In genomic region chr4:87353592-87353991, GRCh38 we compare ENCODE assay signal across 10 cellular contexts. TPM values are rescaled to one million over a fixed set of nuclear protein-coding genes. Genes with fewer than 3 reads are reported as not detected.
DNase-seq lines count a peak whose midpoint lies in the region; ATAC-seq, FAIRE-seq and TF ChIP-seq lines count a peak whose summit lies in the region.
"Had no signal": no experiment of that assay in that cellular context is flagged by ENCODE, and none has a peak within 500 bp of the region (broad histone marks: within the 10 kb centered on the region; RNA-seq: fewer than 3 reads in every experiment).

No MANE protein-coding gene starts in this region.

- TF ChIP-seq CTCF in GM13977 (IDR thresholded peaks at IDR 0.05; ENCODE audit: extremely low read depth, insufficient read depth, missing control alignments) = peak; percentile 71
- TF ChIP-seq CTCF in body of pancreas (IDR thresholded peaks at IDR 0.05) = peak in 6 of 7 experiments; percentile 52 to 82 (median 71)
- peak; percentile 56 to 70 (median 67) for TF ChIP-seq CTCF in keratinocyte (optimal IDR thresholded peaks at IDR 0.05 in 1 of 3, IDR thresholded peaks at IDR 0.05 in 1 of 3, conservative IDR thresholded peaks at IDR 0.05 in 1 of 3; ENCODE audit: extremely low read depth in 1 of 3, insufficient read depth in 2 of 3, low read length in 3 of 3)
- TF ChIP-seq CTCF in thoracic aorta (IDR thresholded peaks at IDR 0.05) = peak; percentile 43

- H3K4me3 ChIP-seq in body of pancreas (no peak overlapping the region), keratinocyte (ENCODE audit: control insufficient read depth in 2 of 3, extremely low read depth in 1 of 3, insufficient read depth in 2 of 3, low read depth in 1 of 3, low read length in 3 of 3) (no peak overlapping the region), thoracic aorta (peak overlapping the region; percentile 30)
- H3K4me3 ChIP-seq: ovary had no signal

- H3K9me3 ChIP-seq in body of pancreas (no peaks in the 10 kb centered on the region), keratinocyte (ENCODE audit: control insufficient read depth, low read depth, low read length) (no peaks in the 10 kb centered on the region), thoracic aorta (no peaks in the 10 kb centered on the region)
- H3K9me3 ChIP-seq: ovary had no signal

- H3K4me2 ChIP-seq in keratinocyte (ENCODE audit: control insufficient read depth, extremely low read depth, insufficient read depth, low read depth, low read length) = no peak overlapping the region

- H2AFZ ChIP-seq in keratinocyte (ENCODE audit: control insufficient read depth, low read length) = no peak overlapping the region

- dilution Hi-C loops in keratinocyte (cut with MboI; ENCODE audit: extremely low pct_ligation_motif_present, low sequenced_read_pairs) = no loop called here

- in situ Hi-C loops in GM13977 (cut with MboI; ENCODE audit: low pct_unique_long_range_greater_than_20kb, low sequenced_read_pairs, unreplicated experiment) = loop anchor here (25.0 kb wide), 1 partner anchor 484 kb away; the partner anchor contains the start of gene MEPE

- WGBS in body of pancreas, 2 donors = 11 to 12% methylated on average over 3 of the region's 3 CpGs

- no peaks in the 10 kb centered on the region for H3K9me1 ChIP-seq in keratinocyte (ENCODE audit: control insufficient read depth, extremely low read depth, insufficient read depth, low read length)

- peak; percentile 83 for ATAC-seq in HG02798 (IDR thresholded peaks at IDR 0.05; ENCODE audit: poor library complexity, unreplicated experiment)
- peak; percentile 76 for ATAC-seq in body of pancreas
- peak; percentile 86 for ATAC-seq in thoracic aorta (ENCODE audit: insufficient number of reproducible peaks, low FRiP score, low read depth)

- H4K20me1 ChIP-seq in keratinocyte (ENCODE audit: control insufficient read depth, extremely low read depth, insufficient read depth, low read length) = no peaks in the 10 kb centered on the region

- intact Hi-C loops in body of pancreas (cut with DNase I) = no loop called here

- DNase-seq in AG08395 (ENCODE audit: low spot score) (peak; percentile 35), GM13977 (ENCODE audit: low spot score) (peak; percentile 41), NCI-H748 treated with DMSO at 0.1 percent for 48 hours (lab: John Stamatoyannopoulos, UW) (peak; percentile 7), body of pancreas (peak; percentile 50 to 73 (median 72)), keratinocyte (ENCODE audit: low read depth, low spot score) (no peak), thoracic aorta (ENCODE audit: low spot score) (no peak), SKM-1 treated with dmso at 0.1 percent for 144 hours (lab: John Stamatoyannopoulos, UW; ENCODE audit: unreplicated experiment) (no peak)

- no peak overlapping the region for H3K9ac ChIP-seq in keratinocyte (ENCODE audit: control insufficient read depth, extremely low read depth, insufficient read depth, low read length)

- peak overlapping the region in 3 of 4 donors; percentile 54 to 76 (median 57) for H3K27ac ChIP-seq in body of pancreas
- H3K27ac ChIP-seq in keratinocyte (ENCODE audit: control insufficient read depth, insufficient read depth, low read length) = no peak overlapping the region
- peak overlapping the region; percentile 65 to 74 for H3K27ac ChIP-seq in thoracic aorta
- H3K27ac ChIP-seq: ovary had no signal

- peaks cover 42% of the 10 kb centered on the region for H3K4me1 ChIP-seq in body of pancreas
- H3K4me1 ChIP-seq in keratinocyte (ENCODE audit: control insufficient read depth, extremely low read depth, insufficient read depth, low read length) = peaks cover 6% of the 10 kb centered on the region
- H3K4me1 ChIP-seq in thoracic aorta (ENCODE audit: control insufficient read depth in 1 of 2, low read depth in 2 of 2) = peaks cover 7 to 17% of the 10 kb centered on the region in 2 donors

- no peaks in the 10 kb centered on the region for H3K79me2 ChIP-seq in keratinocyte (ENCODE audit: control insufficient read depth, insufficient read depth, low read length)

- H3K36me3 ChIP-seq in body of pancreas (replicated peaks in 1 of 2; ENCODE audit: insufficient read depth in 1 of 2, low read depth in 2 of 2) = no peaks in the 10 kb centered on the region
- no peaks in the 10 kb centered on the region for H3K36me3 ChIP-seq in keratinocyte (ENCODE audit: control insufficient read depth in 2 of 2, extremely low read depth in 1 of 2, insufficient read depth in 2 of 2, low read length in 2 of 2)
- no peaks in the 10 kb centered on the region for H3K36me3 ChIP-seq in thoracic aorta
- H3K36me3 ChIP-seq: ovary had no signal

- H3K27me3 ChIP-seq in body of pancreas = no peaks in the 10 kb centered on the region
- H3K27me3 ChIP-seq in keratinocyte (ENCODE audit: control insufficient read depth, extremely low read depth, insufficient read depth, low read length) = no peaks in the 10 kb centered on the region
- no peaks in the 10 kb centered on the region for H3K27me3 ChIP-seq in thoracic aorta (replicated peaks; ENCODE audit: insufficient read depth)
- H3K27me3 ChIP-seq: ovary had no signal

- FAIRE-seq in keratinocyte (lab: Jason Lieb, UNC) = no peak

- no peak for TF ChIP-seq POLR2A in body of pancreas (IDR thresholded peaks at IDR 0.05)

RNA-seq across cellular contexts. Expression of gene HSD17B13, which starts 30.9 kb away (rescaled TPM):
- total RNA-seq in body of pancreas = 10 to 100 TPM in 1 of 2 donors, under 1 TPM in 1; 0.66 to 19.7 TPM
- not detected in 3 replicates for polyA plus RNA-seq in keratinocyte
- polyA plus RNA-seq in keratinocyte (2011; ENCODE audit: low read depth) = not detected
- not detected in 2 replicates for polyA plus RNA-seq in keratinocyte (2011; cell fraction: cytosol; rRNA removed)
- 0.08 TPM in 1 of 2 replicates, not detected in the other for polyA plus RNA-seq in keratinocyte (2011; cell fraction: nucleus; rRNA removed)
- polyA plus RNA-seq in keratinocyte (2012; ENCODE audit: low replicate concordance) = not detected in 2 replicates
- polyA minus RNA-seq in keratinocyte = 0.10 TPM in 1 of 3 replicates, not detected in the others
- not detected for polyA minus RNA-seq in keratinocyte (2011; cell fraction: cytosol; rRNA and poly(A)+ RNA removed)
- polyA minus RNA-seq in keratinocyte (2011; cell fraction: nucleus; rRNA and poly(A)+ RNA removed) = not detected in 2 replicates
- under 1 TPM; 0.54 to 0.71 TPM for total RNA-seq in thoracic aorta
- total RNA-seq: RPMI7951 had no signal

RNA-seq across cellular contexts. Expression of gene HSD17B11, which starts 37.4 kb away (rescaled TPM):
- total RNA-seq in body of pancreas (100 to 1,000 TPM in 1 of 2 donors, 10 to 100 TPM in 1; 21.4 to 105 TPM), thoracic aorta (10 to 100 TPM; 43.2 to 57.6 TPM)
- polyA plus RNA-seq in keratinocyte = 5.6 to 8.5 TPM (median 6.5 TPM) in 3 replicates
- 5.5 TPM for polyA plus RNA-seq in keratinocyte (2011; ENCODE audit: low read depth)
- polyA plus RNA-seq in keratinocyte (2011; cell fraction: cytosol; rRNA removed) = 5.0 and 8.0 TPM in 2 replicates
- 4.9 and 8.9 TPM in 2 replicates for polyA plus RNA-seq in keratinocyte (2011; cell fraction: nucleus; rRNA removed)
- 2.1 and 4.8 TPM in 2 replicates for polyA plus RNA-seq in keratinocyte (2012; ENCODE audit: low replicate concordance)
- 0.20 to 5.9 TPM (median 4.6 TPM) in 3 replicates for polyA minus RNA-seq in keratinocyte
- polyA minus RNA-seq in keratinocyte (2011; cell fraction: cytosol; rRNA and poly(A)+ RNA removed) = 2.5 TPM
- 3.0 and 4.0 TPM in 2 replicates for polyA minus RNA-seq in keratinocyte (2011; cell fraction: nucleus; rRNA and poly(A)+ RNA removed)

Comparison
In these comparisons a context has a peak if more than half of its experiments do, and no peak if none do; other contexts are left out.
1. DNase-seq: peak in AG08395 (single experiment), GM13977 (single experiment), NCI-H748 treated with DMSO at 0.1 percent for 48 hours (single experiment) and body of pancreas (4 of 4); none in keratinocyte (single experiment), thoracic aorta (single experiment) and SKM-1 treated with dmso at 0.1 percent for 144 hours (single experiment).
2. Peak in every context shown above with its lines, with median percentiles within 50 percentile points of each other: CTCF ChIP-seq and ATAC-seq.